Comparison of ENCODE assay signal across 19 cellular contexts in genomic region chr11:44130751-44131150, GRCh38.
"Had no signal": no experiment of that assay in that cellular context is flagged by ENCODE, and none has a peak within 500 bp of the region (broad histone marks: within the 10 kb centered on the region; RNA-seq: fewer than 3 reads in every experiment).

No MANE protein-coding gene starts in this region.

- H3K4me1 ChIP-seq: breast epithelium, left lung had no signal

- H3K27ac ChIP-seq: breast epithelium, epithelial cell of prostate, left lung, ovary, right lobe of liver, skin epidermis, tibial artery had no signal

- H3K36me3 ChIP-seq: ovary had no signal

- DNase-seq: activated B cell treated with CpG ODN at 0.5 μM for 24 hours; activated CD4-positive, alpha-beta T cell treated with anti-CD3 and anti-CD28 coated beads for 36 hours; activated CD4-positive, alpha-beta T cell treated with anti-CD3 and anti-CD28 coated beads, Interleukin-2, amount 50 U/mL, for 4 hours; activated CD8-positive, alpha-beta memory T cell treated with anti-CD3 and anti-CD28 coated beads, Interleukin-2, amount 50 U/mL, for 48 hours; activated naive CD4-positive, alpha-beta T cell treated with Interleukin-2 at 50 U/mL for 16 hours; activated naive CD8-positive, alpha-beta T cell treated with anti-CD3 and anti-CD28 coated beads for 36 hours; activated T-cell treated with anti-CD3 and anti-CD28 coated beads, Interleukin-2, amount 50 U/mL, for 48 hours; cerebellar nuclear complex; left lung; mammary epithelial cell; natural killer cell; ovary; right lobe of liver; stimulated activated CD4-positive, alpha-beta T cell treated with anti-CD3 and anti-CD28 coated beads, Interleukin-1b, Interleukin-23, amount 100 ng/mL, for 48 hours; T1000; tibial artery had no signal

- H3K27me3 ChIP-seq: breast epithelium, left lung, ovary, right lobe of liver, tibial artery had no signal

- H3K9me3 ChIP-seq: breast epithelium, left lung, ovary, right lobe of liver, tibial artery had no signal

- ATAC-seq: activated CD4-positive, alpha-beta T cell treated with anti-CD3 and anti-CD28 coated beads for 36 hours; left lung; natural killer cell; right lobe of liver had no signal

- H3K4me3 ChIP-seq: breast epithelium, left lung, ovary, right lobe of liver, skin epidermis, tibial artery had no signal
